In genomic region chr10:22676435-22676834, GRCh38 we compare ENCODE assay signal across 21 cellular contexts. TPM values are rescaled to one million over a fixed set of nuclear protein-coding genes. Genes with fewer than 3 reads are reported as not detected.
DNase-seq lines count a peak whose midpoint lies in the region; ATAC-seq and TF ChIP-seq lines count a peak whose summit lies in the region.
"Had no signal": no experiment of that assay in that cellular context is flagged by ENCODE, and none has a peak within 500 bp of the region (broad histone marks: within the 10 kb centered on the region; RNA-seq: fewer than 3 reads in every experiment).

No MANE protein-coding gene starts in this region.

- no peak for TF ChIP-seq EP300 in upper lobe of left lung (IDR thresholded peaks at IDR 0.05)

- H3K27ac ChIP-seq in DND-41 (ENCODE audit: low read length), result 0 out of 2 replicates have a peak overlapping the region, but pooled peaks have one; percentile 12
- no peak overlapping the region for H3K27ac ChIP-seq in upper lobe of left lung
- H3K27ac ChIP-seq: BLaER1 treated with 17β-estradiol and CSF1 and Interleukin-3, amounts not matched to agents 10 nM and 100 nM; gastrocnemius medialis had no signal

- H3K9ac ChIP-seq in DND-41 (ENCODE audit: low read depth, low read length), result no peak overlapping the region
- H3K9ac ChIP-seq: BLaER1 treated with 17β-estradiol and CSF1 and Interleukin-3, amounts not matched to agents 10 nM and 100 nM had no signal

- H3K36me3 Mint-ChIP-seq in activated CD4-positive, alpha-beta memory T cell treated with anti-CD3 and anti-CD28 coated beads for 36 hours, result peaks cover 1% of the 10 kb centered on the region
- peaks cover 15% of the 10 kb centered on the region for H3K36me3 Mint-ChIP-seq in activated CD4-positive, alpha-beta memory T cell treated with anti-CD3 and anti-CD28 coated beads, Interleukin-2, amount 10 ng/mL, durations not matched to agents 7 days and 5 days (ENCODE audit: low read depth)
- peaks cover 8% of the 10 kb centered on the region for H3K36me3 Mint-ChIP-seq in activated naive CD8-positive, alpha-beta T cell treated with anti-CD3 and anti-CD28 coated beads, Interleukin-2, amount 50 U/mL, for 24 hours (ENCODE audit: low read depth)
- H3K36me3 Mint-ChIP-seq in nephron progenitor cell (ENCODE audit: low read depth), result no peaks in the 10 kb centered on the region

- WGBS in upper lobe of left lung, 2 donors, result 96 to 100% methylated on average over 1 of the region's 1 CpG

- H3K9me3 ChIP-seq in DND-41 (ENCODE audit: insufficient read depth, low read length, severe bottlenecking) (no peaks in the 10 kb centered on the region), upper lobe of left lung (no peaks in the 10 kb centered on the region)
- H3K9me3 ChIP-seq: gastrocnemius medialis, spleen had no signal

- H3K36me3 ChIP-seq in DND-41 (ENCODE audit: insufficient read depth, low read length) (no peaks in the 10 kb centered on the region), upper lobe of left lung (no peaks in the 10 kb centered on the region)
- H3K36me3 ChIP-seq: gastrocnemius medialis, spleen had no signal

- H3K4me3 Mint-ChIP-seq in activated CD4-positive, alpha-beta memory T cell treated with anti-CD3 and anti-CD28 coated beads for 36 hours, result no peak overlapping the region
- H3K4me3 Mint-ChIP-seq in activated CD4-positive, alpha-beta memory T cell treated with anti-CD3 and anti-CD28 coated beads, Interleukin-2, amount 10 ng/mL, durations not matched to agents 7 days and 5 days, result no peak overlapping the region
- no peak overlapping the region for H3K4me3 Mint-ChIP-seq in activated naive CD8-positive, alpha-beta T cell treated with anti-CD3 and anti-CD28 coated beads, Interleukin-2, amount 50 U/mL, for 24 hours
- no peak overlapping the region for H3K4me3 Mint-ChIP-seq in nephron progenitor cell

- peaks cover 94% of the 10 kb centered on the region for H3K79me2 ChIP-seq in DND-41 (ENCODE audit: insufficient read depth, low read length)

- H3K4me1 ChIP-seq in DND-41 (ENCODE audit: insufficient read depth, low read length) (peaks cover 55% of the 10 kb centered on the region), upper lobe of left lung (peaks cover 0 to 19% (median 5%) of the 10 kb centered on the region in 4 donors)
- H3K4me1 ChIP-seq: gastrocnemius medialis had no signal

- ATAC-seq in DND-41 (ENCODE audit: insufficient read depth, low read depth) (no peak), upper lobe of left lung (ENCODE audit: low FRiP score in 2 of 2) (no peak)
- ATAC-seq in activated naive CD8-positive, alpha-beta T cell treated with anti-CD3 and anti-CD28 coated beads, Interleukin-2, amount 50 U/mL, for 24 hours, result peak; percentile 82
- ATAC-seq: esophagus mucosa, gastrocnemius medialis, SK-N-SH treated with all-trans-retinoic acid at 6 μM for 48 hours had no signal

- H3K4me3 ChIP-seq in DND-41 (ENCODE audit: low read depth in 1 of 2, low read length in 2 of 2), result no peak overlapping the region
- no peak overlapping the region for H3K4me3 ChIP-seq in upper lobe of left lung
- H3K4me3 ChIP-seq: BLaER1 treated with 17β-estradiol and CSF1 and Interleukin-3, amounts not matched to agents 10 nM and 100 nM; gastrocnemius medialis; lung; spleen had no signal

- no peaks in the 10 kb centered on the region for H3K27me3 Mint-ChIP-seq in activated CD4-positive, alpha-beta memory T cell treated with anti-CD3 and anti-CD28 coated beads for 36 hours
- H3K27me3 Mint-ChIP-seq in activated CD4-positive, alpha-beta memory T cell treated with anti-CD3 and anti-CD28 coated beads, Interleukin-2, amount 10 ng/mL, durations not matched to agents 7 days and 5 days, result no peaks in the 10 kb centered on the region
- H3K27me3 Mint-ChIP-seq in activated naive CD8-positive, alpha-beta T cell treated with anti-CD3 and anti-CD28 coated beads, Interleukin-2, amount 50 U/mL, for 24 hours, result no peaks in the 10 kb centered on the region
- no peaks in the 10 kb centered on the region for H3K27me3 Mint-ChIP-seq in nephron progenitor cell (ENCODE audit: low read depth, poor library complexity)

- POLR2A ChIA-PET in activated CD4-positive, alpha-beta memory T cell treated with anti-CD3 and anti-CD28 coated beads for 36 hours (lab: Charles Lee), result interaction anchor here (0.9 to 2.0 kb wide), 2 partner anchors 10 to 25 kb away, joined by 4 to 6 read pairs; no protein-coding TSS in a partner anchor
- POLR2A ChIA-PET in activated CD4-positive, alpha-beta memory T cell treated with anti-CD3 and anti-CD28 coated beads, Interleukin-2, amount 10 ng/mL, durations not matched to agents 7 days and 5 days (lab: Charles Lee), result interaction anchor here (1.1 to 3.8 kb wide), 4 partner anchors 9 to 47 kb away, joined by 3 to 37 read pairs (median 11); no protein-coding TSS in a partner anchor

- TF ChIP-seq CTCF in DND-41 (IDR thresholded peaks at IDR 0.05; ENCODE audit: borderline replicate concordance, extremely low read depth, low read length, poor library complexity, severe bottlenecking), result no peak
- no peak for TF ChIP-seq CTCF in nephron progenitor cell (IDR thresholded peaks at IDR 0.05)
- TF ChIP-seq CTCF in upper lobe of left lung (IDR thresholded peaks at IDR 0.05), result no peak

- H4K20me1 ChIP-seq in DND-41 (ENCODE audit: insufficient read depth, low read length), result peaks cover 47% of the 10 kb centered on the region

- DNase-seq in activated CD4-positive, alpha-beta memory T cell treated with anti-CD3 and anti-CD28 coated beads for 36 hours, result no peak
- no peak for DNase-seq in activated CD4-positive, alpha-beta memory T cell treated with anti-CD3 and anti-CD28 coated beads, Interleukin-2, amount 10 ng/mL, durations not matched to agents 7 days and 5 days
- DNase-seq in DND-41 (no peak), nephron progenitor cell (no peak), upper lobe of left lung (no peak), NCI-H526 treated with DMSO at 0.1 percent for 48 hours (lab: John Stamatoyannopoulos, UW) (no peak), amniotic stem cell (lab: John Stamatoyannopoulos, UW) (no peak)
- no peak for DNase-seq in activated naive CD8-positive, alpha-beta T cell treated with anti-CD3 and anti-CD28 coated beads, Interleukin-2, amount 50 U/mL, for 24 hours
- DNase-seq: activated CD4-positive, alpha-beta T cell treated with anti-CD3 and anti-CD28 coated beads, Interleukin-2, amount 50 U/mL, for 1 hour; DMS 273 treated with DMSO at 0.1 percent for 48 hours; gastrocnemius medialis; GDM1; GOT3; KBM-7; NCI-H146; spleen; stimulated activated CD4-positive, alpha-beta T cell treated with anti-CD3 and anti-CD28 coated beads, Interleukin-4, amount 100 ng/mL, for 24 hours had no signal

- H2AFZ ChIP-seq in DND-41 (ENCODE audit: low read depth, low read length), result no peak overlapping the region

- H3K9me3 Mint-ChIP-seq in activated CD4-positive, alpha-beta memory T cell treated with anti-CD3 and anti-CD28 coated beads for 36 hours, result no peaks in the 10 kb centered on the region
- H3K9me3 Mint-ChIP-seq in activated CD4-positive, alpha-beta memory T cell treated with anti-CD3 and anti-CD28 coated beads, Interleukin-2, amount 10 ng/mL, durations not matched to agents 7 days and 5 days, result no peaks in the 10 kb centered on the region
- no peaks in the 10 kb centered on the region for H3K9me3 Mint-ChIP-seq in activated naive CD8-positive, alpha-beta T cell treated with anti-CD3 and anti-CD28 coated beads, Interleukin-2, amount 50 U/mL, for 24 hours
- H3K9me3 Mint-ChIP-seq in nephron progenitor cell, result no peaks in the 10 kb centered on the region

- CTCF ChIA-PET in activated CD4-positive, alpha-beta memory T cell treated with anti-CD3 and anti-CD28 coated beads for 36 hours (lab: Charles Lee), result interaction anchor here (0.8 to 1.3 kb wide), 3 partner anchors 8 to 46 kb away, joined by 4 to 5 read pairs (median 4); no protein-coding TSS in a partner anchor
- CTCF ChIA-PET in activated CD4-positive, alpha-beta memory T cell treated with anti-CD3 and anti-CD28 coated beads, Interleukin-2, amount 10 ng/mL, durations not matched to agents 7 days and 5 days (lab: Charles Lee), result interaction anchor here (0.8 to 1.3 kb wide), 4 partner anchors 10 to 103 kb away, joined by 3 to 4 read pairs (median 3); no protein-coding TSS in a partner anchor

- H3K27me3 ChIP-seq in DND-41 (ENCODE audit: insufficient read depth, low read length, poor library complexity) (no peaks in the 10 kb centered on the region), upper lobe of left lung (no peaks in the 10 kb centered on the region)
- H3K27me3 ChIP-seq: BLaER1 treated with 17β-estradiol and CSF1 and Interleukin-3, amounts not matched to agents 10 nM and 100 nM; gastrocnemius medialis; spleen had no signal

- H3K4me2 ChIP-seq in DND-41 (ENCODE audit: insufficient read depth, low read length), result no peak overlapping the region
- H3K4me2 ChIP-seq: BLaER1 treated with 17β-estradiol and CSF1 and Interleukin-3, amounts not matched to agents 10 nM and 100 nM had no signal

- intact Hi-C loops in activated CD4-positive, alpha-beta memory T cell treated with anti-CD3 and anti-CD28 coated beads for 36 hours (cut with micrococcal nuclease), result no loop called here

- H3K27ac Mint-ChIP-seq in activated CD4-positive, alpha-beta memory T cell treated with anti-CD3 and anti-CD28 coated beads for 36 hours, result peak overlapping the region; percentile 75
- H3K27ac Mint-ChIP-seq in activated CD4-positive, alpha-beta memory T cell treated with anti-CD3 and anti-CD28 coated beads, Interleukin-2, amount 10 ng/mL, durations not matched to agents 7 days and 5 days, result no peak overlapping the region
- peak overlapping the region; percentile 71 for H3K27ac Mint-ChIP-seq in activated naive CD8-positive, alpha-beta T cell treated with anti-CD3 and anti-CD28 coated beads, Interleukin-2, amount 50 U/mL, for 24 hours
- H3K27ac Mint-ChIP-seq in nephron progenitor cell, result peak overlapping the region; percentile 13

- TF ChIP-seq POLR2A in upper lobe of left lung (IDR thresholded peaks at IDR 0.05), result no peak

- H3K4me1 Mint-ChIP-seq in activated CD4-positive, alpha-beta memory T cell treated with anti-CD3 and anti-CD28 coated beads for 36 hours (ENCODE audit: low read depth), result peaks cover 91% of the 10 kb centered on the region
- H3K4me1 Mint-ChIP-seq in activated CD4-positive, alpha-beta memory T cell treated with anti-CD3 and anti-CD28 coated beads, Interleukin-2, amount 10 ng/mL, durations not matched to agents 7 days and 5 days, result peaks cover 86% of the 10 kb centered on the region
- peaks cover 92% of the 10 kb centered on the region for H3K4me1 Mint-ChIP-seq in activated naive CD8-positive, alpha-beta T cell treated with anti-CD3 and anti-CD28 coated beads, Interleukin-2, amount 50 U/mL, for 24 hours
- peaks cover 42% of the 10 kb centered on the region for H3K4me1 Mint-ChIP-seq in nephron progenitor cell

RNA-seq across cellular contexts. Expression of gene PIP4K2A, which starts 37.9 kb away (rescaled TPM):
- 100 to 1,000 TPM; 107 to 108 TPM for total RNA-seq in activated CD4-positive, alpha-beta memory T cell treated with anti-CD3 and anti-CD28 coated beads for 36 hours
- total RNA-seq in activated CD4-positive, alpha-beta memory T cell treated with anti-CD3 and anti-CD28 coated beads, Interleukin-2, amount 10 ng/mL, durations not matched to agents 7 days and 5 days, result 100 to 1,000 TPM; 126 to 137 TPM
- total RNA-seq in upper lobe of left lung, result 10 to 100 TPM; 20.5 to 70.2 (median 34.4) TPM
